Comparison of ENCODE assay signal across 8 cellular contexts in genomic region chr14:24146622-24146977, GRCh38. TPM values are rescaled to one million over a fixed set of nuclear protein-coding genes. Genes with fewer than 3 reads are reported as not detected.
DNase-seq lines count a peak whose midpoint lies in the region; ATAC-seq and TF ChIP-seq lines count a peak whose summit lies in the region.

No MANE protein-coding gene starts in this region.

- ATAC-seq in GM18499 (IDR thresholded peaks at IDR 0.05; ENCODE audit: insufficient read depth, unreplicated experiment) (peak; percentile 47), HG02943 (IDR thresholded peaks at IDR 0.05; ENCODE audit: low read depth, unreplicated experiment) (peak; percentile 55), right cardiac atrium (peak; percentile 88 to 91)

- H3K27me3 ChIP-seq in right cardiac atrium (ENCODE audit: control insufficient read depth, insufficient read depth) = no peaks in the 10 kb centered on the region
- no peaks in the 10 kb centered on the region for H3K27me3 ChIP-seq in uterus

- no peak for TF ChIP-seq CTCF in uterus (IDR thresholded peaks at IDR 0.05)

- H3K4me3 ChIP-seq in right cardiac atrium (ENCODE audit: low read length) = peak overlapping the region; percentile 57
- peak overlapping the region; percentile 84 to 95 for H3K4me3 ChIP-seq in uterus

- WGBS in right cardiac atrium = under 1% methylated on average over 17 of the region's 17 CpGs

- TF ChIP-seq POLR2A in uterus (IDR thresholded peaks at IDR 0.05) = peak in 1 of 2 donors; percentile 13

- no peaks in the 10 kb centered on the region for H3K36me3 ChIP-seq in uterus

- H3K9me3 ChIP-seq in right cardiac atrium (ENCODE audit: control insufficient read depth, low read length) = no peaks in the 10 kb centered on the region
- H3K9me3 ChIP-seq in uterus = no peaks in the 10 kb centered on the region

- intact Hi-C loops in right cardiac atrium (cut with DNase I) (no loop called here), uterus (cut with DNase I; ENCODE audit: low total_unique reads) (no loop called here)

- DNase-seq in NCI-H1694 treated with DMSO at 0.1 percent for 48 hours (lab: John Stamatoyannopoulos, UW) = peak; percentile 94
- peak; percentile 71 to 93 (median 80) for DNase-seq in T-helper 2 cell
- peak in 57 of 58 donors; percentile 57 to 91 (median 83) for DNase-seq in anterior cingulate cortex (lab: John Stamatoyannopoulos, UW)
- peak; percentile 97 to 98 (median 97) for DNase-seq in right cardiac atrium
- DNase-seq in pulmonary artery endothelial cell (ENCODE audit: low read depth, low spot score) = peak; percentile 94
- DNase-seq in uterus = peak; percentile 94

- H3K27ac ChIP-seq in right cardiac atrium (ENCODE audit: low read length) (peak overlapping the region; percentile 66), uterus (peak overlapping the region; percentile 90 to 92)

- H3K4me1 ChIP-seq in right cardiac atrium (ENCODE audit: control insufficient read depth, insufficient read depth, low read length) (peaks cover 12% of the 10 kb centered on the region), uterus (peaks cover 4 to 6% of the 10 kb centered on the region in 2 donors)

RNA-seq across cellular contexts. Expression of gene PSME2, which starts 0.2 kb away (rescaled TPM):
- total RNA-seq in right cardiac atrium (10 to 100 TPM; 62.7 to 90.6 (median 67.6) TPM), pulmonary artery endothelial cell (155 and 175 TPM in 2 replicates), uterus (100 to 1,000 TPM in 1 of 4 donors, 10 to 100 TPM in 3; 16.9 to 113 (median 25.7) TPM)
- polyA plus RNA-seq in right cardiac atrium = 102 TPM

RNA-seq across cellular contexts. Expression of gene RNF31, which starts 0.7 kb away (rescaled TPM):
- total RNA-seq in right cardiac atrium = 10 to 100 TPM; 29.2 to 48.4 (median 42.6) TPM
- polyA plus RNA-seq in right cardiac atrium = 27.6 TPM
- total RNA-seq in pulmonary artery endothelial cell = 34.1 and 36.2 TPM in 2 replicates
- total RNA-seq in uterus = 100 to 1,000 TPM in 1 of 4 donors, 10 to 100 TPM in 3; 17.7 to 106 (median 57.9) TPM

RNA-seq across cellular contexts. Expression of gene EMC9, which starts 5.2 kb away (rescaled TPM):
- total RNA-seq in right cardiac atrium (10 to 100 TPM; 17.2 to 18.9 (median 18.1) TPM), pulmonary artery endothelial cell (22.7 and 27.6 TPM in 2 replicates), uterus (10 to 100 TPM in 2 of 4 donors, 1 to 10 TPM in 1, not detected in 1; 6.2 to 21.2 (median 10.9) TPM)
- polyA plus RNA-seq in right cardiac atrium = 21.2 TPM

RNA-seq across cellular contexts. Expression of gene PSME1, which starts 10.6 kb away (rescaled TPM):
- total RNA-seq in right cardiac atrium (100 to 1,000 TPM in 3 of 4 donors, 10 to 100 TPM in 1; 99.8 to 112 (median 103) TPM), pulmonary artery endothelial cell (121 and 126 TPM in 2 replicates), uterus (100 to 1,000 TPM in 2 of 4 donors, 10 to 100 TPM in 2; 81.0 to 175 (median 131) TPM)
- polyA plus RNA-seq in right cardiac atrium = 141 TPM

RNA-seq across cellular contexts. Expression of gene IRF9, which starts 14.5 kb away (rescaled TPM):
- 100 to 1,000 TPM in 1 of 4 donors, 10 to 100 TPM in 3; 47.5 to 103 (median 59.0) TPM for total RNA-seq in right cardiac atrium
- 44.5 TPM for polyA plus RNA-seq in right cardiac atrium
- total RNA-seq in pulmonary artery endothelial cell = 42.1 and 48.9 TPM in 2 replicates
- total RNA-seq in uterus = 100 to 1,000 TPM in 1 of 4 donors, 10 to 100 TPM in 3; 33.2 to 205 (median 67.2) TPM

Comparison
In these comparisons a context has a peak if more than half of its experiments do, and no peak if none do; other contexts are left out.
1. Peak in every context shown above with its lines: DNase-seq, ATAC-seq, H3K4me3 ChIP-seq and H3K27ac ChIP-seq.